ENCODE assay signal across 2 cellular contexts in genomic region chrX:15623074-15623473, GRCh38.
TF ChIP-seq lines count a peak whose summit lies in the region.

No MANE protein-coding gene starts in this region.

TF ChIP-seq in A549, 52 proteins besides CTCF, POLR2A, EP300 and RAD21:
- TF ChIP-seq, protein P1, sequence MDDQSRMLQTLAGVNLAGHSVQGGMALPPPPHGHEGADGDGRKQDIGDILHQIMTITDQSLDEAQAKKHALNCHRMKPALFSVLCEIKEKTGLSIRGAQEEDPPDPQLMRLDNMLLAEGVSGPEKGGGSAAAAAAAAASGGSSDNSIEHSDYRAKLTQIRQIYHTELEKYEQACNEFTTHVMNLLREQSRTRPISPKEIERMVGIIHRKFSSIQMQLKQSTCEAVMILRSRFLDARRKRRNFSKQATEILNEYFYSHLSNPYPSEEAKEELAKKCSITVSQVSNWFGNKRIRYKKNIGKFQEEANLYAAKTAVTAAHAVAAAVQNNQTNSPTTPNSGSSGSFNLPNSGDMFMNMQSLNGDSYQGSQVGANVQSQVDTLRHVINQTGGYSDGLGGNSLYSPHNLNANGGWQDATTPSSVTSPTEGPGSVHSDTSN (IDR thresholded peaks at IDR 0.05), result no peak
- TF ChIP-seq HOXB5 (CRISPR knock-in tag; IDR thresholded peaks at IDR 0.05) (no peak), FOXS1 (CRISPR knock-in tag; IDR thresholded peaks at IDR 0.05) (no peak), HOXB13 (CRISPR knock-in tag; IDR thresholded peaks at IDR 0.05; ENCODE audit: low read depth) (no peak), ZNF302 (CRISPR knock-in tag; IDR thresholded peaks at IDR 0.05) (no peak), TFCP2L1 (CRISPR knock-in tag; IDR thresholded peaks at IDR 0.05) (no peak), JUNB (IDR thresholded peaks at IDR 0.05) (no peak), RFX5 (IDR thresholded peaks at IDR 0.05) (no peak), CBX2 (IDR thresholded peaks at IDR 0.05; ENCODE audit: borderline replicate concordance, low read depth) (no peak), NR3C1 (IDR thresholded peaks at IDR 0.05) (no peak), HES2 (IDR thresholded peaks at IDR 0.05) (no peak), CHD2 (IDR thresholded peaks at IDR 0.05; ENCODE audit: low read length, partially characterized antibody) (no peak)
- TF ChIP-seq, protein P2, sequence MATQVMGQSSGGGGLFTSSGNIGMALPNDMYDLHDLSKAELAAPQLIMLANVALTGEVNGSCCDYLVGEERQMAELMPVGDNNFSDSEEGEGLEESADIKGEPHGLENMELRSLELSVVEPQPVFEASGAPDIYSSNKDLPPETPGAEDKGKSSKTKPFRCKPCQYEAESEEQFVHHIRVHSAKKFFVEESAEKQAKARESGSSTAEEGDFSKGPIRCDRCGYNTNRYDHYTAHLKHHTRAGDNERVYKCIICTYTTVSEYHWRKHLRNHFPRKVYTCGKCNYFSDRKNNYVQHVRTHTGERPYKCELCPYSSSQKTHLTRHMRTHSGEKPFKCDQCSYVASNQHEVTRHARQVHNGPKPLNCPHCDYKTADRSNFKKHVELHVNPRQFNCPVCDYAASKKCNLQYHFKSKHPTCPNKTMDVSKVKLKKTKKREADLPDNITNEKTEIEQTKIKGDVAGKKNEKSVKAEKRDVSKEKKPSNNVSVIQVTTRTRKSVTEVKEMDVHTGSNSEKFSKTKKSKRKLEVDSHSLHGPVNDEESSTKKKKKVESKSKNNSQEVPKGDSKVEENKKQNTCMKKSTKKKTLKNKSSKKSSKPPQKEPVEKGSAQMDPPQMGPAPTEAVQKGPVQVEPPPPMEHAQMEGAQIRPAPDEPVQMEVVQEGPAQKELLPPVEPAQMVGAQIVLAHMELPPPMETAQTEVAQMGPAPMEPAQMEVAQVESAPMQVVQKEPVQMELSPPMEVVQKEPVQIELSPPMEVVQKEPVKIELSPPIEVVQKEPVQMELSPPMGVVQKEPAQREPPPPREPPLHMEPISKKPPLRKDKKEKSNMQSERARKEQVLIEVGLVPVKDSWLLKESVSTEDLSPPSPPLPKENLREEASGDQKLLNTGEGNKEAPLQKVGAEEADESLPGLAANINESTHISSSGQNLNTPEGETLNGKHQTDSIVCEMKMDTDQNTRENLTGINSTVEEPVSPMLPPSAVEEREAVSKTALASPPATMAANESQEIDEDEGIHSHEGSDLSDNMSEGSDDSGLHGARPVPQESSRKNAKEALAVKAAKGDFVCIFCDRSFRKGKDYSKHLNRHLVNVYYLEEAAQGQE (IDR thresholded peaks at IDR 0.05), result no peak

TF ChIP-seq in endothelial cell of umbilical vein, 7 proteins besides CTCF, POLR2A, EP300 and RAD21 (continued from another document):
- TF ChIP-seq POLR2AphosphoS5 (IDR thresholded peaks at IDR 0.05; ENCODE audit: insufficient read depth, low read depth, low read length) (no peak), FOS (IDR thresholded peaks at IDR 0.05; ENCODE audit: borderline replicate concordance, insufficient read depth, low read length) (no peak)
